17 cellular contexts compared by ENCODE assay signal in the genomic region with DNA sequence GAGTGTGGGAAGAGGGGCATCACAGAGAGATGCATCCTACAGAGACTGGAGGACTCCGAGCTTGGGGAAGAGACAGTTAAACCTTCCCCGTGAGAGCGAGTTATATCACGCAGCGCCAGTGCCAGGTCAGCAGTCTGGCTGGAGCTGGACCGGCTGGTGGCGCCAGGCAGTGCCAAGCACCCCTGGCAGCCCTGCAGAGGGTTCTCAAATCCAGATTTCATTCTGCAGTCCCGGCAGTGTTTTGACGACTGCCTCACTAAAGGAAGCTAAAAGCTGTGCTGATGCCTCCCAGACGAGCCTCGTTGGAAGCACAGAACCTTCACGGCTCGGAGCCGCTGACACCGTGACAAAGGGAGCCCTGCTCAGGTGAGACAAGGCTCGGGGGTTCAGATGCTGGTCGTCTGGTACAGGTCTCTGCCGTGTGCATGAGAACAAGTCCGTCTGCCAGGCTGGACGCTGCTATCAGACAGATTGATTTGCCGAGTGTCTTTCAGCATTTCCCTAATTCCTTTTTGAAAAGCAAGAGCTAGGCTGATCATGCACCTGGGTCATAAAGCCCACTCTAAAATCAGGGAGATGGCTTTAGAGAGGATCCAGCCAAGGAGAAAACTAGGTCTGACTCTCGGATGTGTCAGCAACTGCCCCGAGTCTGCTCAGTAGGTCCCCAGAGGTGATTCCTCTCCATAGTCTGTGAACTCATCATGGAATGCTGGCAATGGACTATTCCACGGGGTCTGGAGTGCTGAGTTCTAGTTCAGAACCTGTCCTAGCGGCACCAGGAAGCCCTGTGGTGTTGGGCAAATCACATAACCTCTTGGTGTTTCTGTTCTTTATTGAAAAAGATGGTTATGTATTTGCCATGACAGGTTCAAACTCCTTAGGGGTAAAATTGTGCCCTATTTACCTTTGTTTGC.
A peak's percentile ranks its signal among the peaks of the same experiment; 100 is the strongest.
DNase-seq lines count a peak whose midpoint lies in the region; ATAC-seq and FAIRE-seq lines count a peak whose summit lies in the region.
"Had no signal": no experiment of that assay in that cellular context is flagged by ENCODE, and none has a peak within 500 bp of the region (broad histone marks: within the 10 kb centered on the region; RNA-seq: fewer than 3 reads in every experiment).

No MANE protein-coding gene starts in this region.

- no peak overlapping the region for H3K4me3 ChIP-seq in small intestine (ENCODE audit: low read depth in 1 of 2, low read length in 2 of 2)
- H3K4me3 ChIP-seq: GM23338, SJCRH30 had no signal

- FAIRE-seq in small intestine (lab: Jason Lieb, UNC) (no peak), urothelium cell line (lab: Jason Lieb, UNC) (no peak)
- FAIRE-seq: A204.1 had no signal

- no peak for ATAC-seq in GM19452 (IDR thresholded peaks at IDR 0.05; ENCODE audit: unreplicated experiment)
- ATAC-seq: GM23338, natural killer cell had no signal

- no peaks in the 10 kb centered on the region for H3K36me3 ChIP-seq in small intestine (ENCODE audit: control insufficient read depth in 2 of 2, insufficient read depth in 2 of 2, low read length in 2 of 2)
- H3K36me3 ChIP-seq: SJCRH30, WERI-Rb-1 had no signal

- H3K27ac ChIP-seq in small intestine (ENCODE audit: low read depth in 1 of 2, low read length in 1 of 2) = no peak overlapping the region
- H3K27ac ChIP-seq: SJCRH30, WERI-Rb-1 had no signal

- 38 to 60% (median 50%) methylated on average over 25 of the region's 25 CpGs for WGBS in small intestine, 3 donors

- H3K27me3 ChIP-seq in small intestine (ENCODE audit: control insufficient read depth in 2 of 2, insufficient read depth in 2 of 2, low read length in 2 of 2) = no peaks in the 10 kb centered on the region
- H3K27me3 ChIP-seq: SJCRH30 had no signal

- no peaks in the 10 kb centered on the region for H3K9me3 ChIP-seq in small intestine (ENCODE audit: control insufficient read depth, low read depth)
- H3K9me3 ChIP-seq: SJCRH30 had no signal

- peak in 2 of 3 experiments; percentile 39 to 63 for DNase-seq in NCI-H1417 (lab: John Stamatoyannopoulos, UW)
- no peak for DNase-seq in NCI-H1417 treated with DMSO at 0.1 percent for 48 hours (lab: John Stamatoyannopoulos, UW)
- DNase-seq in anterior cingulate cortex (lab: John Stamatoyannopoulos, UW) = peak in 55 of 58 donors; percentile 25 to 89 (median 70)
- DNase-seq in kidney tubule cell (ENCODE audit: low spot score) = peak; percentile 1
- DNase-seq in small intestine = peak; percentile 8
- DNase-seq in NCI-H2081 treated with DMSO at 0.1 percent for 48 hours (lab: John Stamatoyannopoulos, UW) = no peak
- DNase-seq in urothelium cell line (ENCODE audit: low spot score) = no peak
- DNase-seq: activated naive CD8-positive, alpha-beta T cell treated with anti-CD3 and anti-CD28 coated beads for 36 hours; islet precursor cell; natural killer cell; NCI-H1436; SJCRH30; stimulated activated CD4-positive, alpha-beta T cell treated with anti-CD3 and anti-CD28 coated beads, Interleukin-12 subunit alpha, Interleukin-12 subunit beta, amount 100 ng/mL, for 4 hours; WERI-Rb-1 had no signal

- H3K4me1 ChIP-seq in small intestine (ENCODE audit: control insufficient read depth in 2 of 2, insufficient read depth in 1 of 2, low read depth in 1 of 2, low read length in 1 of 2) = no peaks in the 10 kb centered on the region
- H3K4me1 ChIP-seq: SJCRH30 had no signal

Comparison
In these comparisons a context has a peak if more than half of its experiments do, and no peak if none do; other contexts are left out.
1. DNase-seq: peak in NCI-H1417 (2 of 3), anterior cingulate cortex (55 of 58), kidney tubule cell (single experiment) and small intestine (single experiment); none in NCI-H1417 treated with DMSO at 0.1 percent for 48 hours (single experiment), NCI-H2081 treated with DMSO at 0.1 percent for 48 hours (single experiment) and urothelium cell line (single experiment).